In the genomic region with DNA sequence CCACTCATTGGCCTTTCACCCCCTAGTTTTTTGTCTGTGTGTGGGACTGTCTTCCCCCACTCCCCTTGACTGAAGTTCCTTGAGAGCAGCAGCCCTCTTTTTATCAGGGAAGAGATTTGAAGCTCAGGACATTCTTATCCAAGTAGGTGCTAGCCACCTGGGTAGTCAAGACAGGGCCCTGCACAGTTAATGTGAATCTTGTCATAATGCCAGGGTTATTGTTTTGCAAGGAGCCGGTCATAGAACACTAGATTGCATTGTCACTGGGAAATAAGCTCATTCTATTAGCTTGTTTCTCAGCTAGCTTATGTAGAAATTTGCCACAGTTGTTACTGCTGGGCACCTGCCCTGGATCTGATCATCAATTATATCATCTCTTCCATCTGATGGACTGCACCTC, we compare ENCODE assay signal across 8 cellular contexts. TPM values are rescaled to one million over a fixed set of nuclear protein-coding genes. Genes with fewer than 3 reads are reported as not detected.
A peak's percentile ranks its signal among the peaks of the same experiment; 100 is the strongest.
DNase-seq lines count a peak whose midpoint lies in the region; ATAC-seq, FAIRE-seq and TF ChIP-seq lines count a peak whose summit lies in the region.

No MANE protein-coding gene starts in this region.

- H3K4me1 ChIP-seq in H1 (replicated peaks in 1 of 4; ENCODE audit: control insufficient read depth in 3 of 4, insufficient read depth in 4 of 4, low read length in 3 of 4): peaks cover 3 to 14% (median 10%) of the 10 kb centered on the region in 4 experiments
- peaks cover 12% of the 10 kb centered on the region for H3K4me1 ChIP-seq in neuron (ENCODE audit: insufficient read depth, low read length)

- peak overlapping the region; percentile 97 for H3K4me3 Mint-ChIP-seq in CD4-positive, alpha-beta T cell

- no peaks in the 10 kb centered on the region for H4K20me1 ChIP-seq in H1 (replicated peaks in 1 of 2; ENCODE audit: control insufficient read depth in 1 of 2, insufficient read depth in 2 of 2, low read length in 2 of 2)

- peaks cover 18% of the 10 kb centered on the region for H3K36me3 Mint-ChIP-seq in CD4-positive, alpha-beta T cell (ENCODE audit: low read depth)

- no peak overlapping the region for H3K14ac ChIP-seq in H1 (ENCODE audit: insufficient read length)

- peak overlapping the region; percentile 57; the same call in 1 of the 2 replicates for H2AK5ac ChIP-seq in H1 (ENCODE audit: low read depth, low read length)

- H3K36me3 ChIP-seq in H1 (ENCODE audit: control insufficient read depth in 2 of 4, insufficient read depth in 4 of 4, low read length in 3 of 4) (peaks cover 0 to 20% (median under 1%) of the 10 kb centered on the region in 4 experiments; a peak in 3 of 8 replicates), neuron (ENCODE audit: insufficient read depth, low read length) (no peaks in the 10 kb centered on the region)

- TF ChIP-seq EP300 in H1 (IDR thresholded peaks at IDR 0.05; ENCODE audit: borderline replicate concordance in 1 of 2, low read depth in 2 of 2, low read length in 2 of 2): no peak

- no peaks in the 10 kb centered on the region for H3K27me3 ChIP-seq in CD4-positive, alpha-beta T cell (ENCODE audit: control insufficient read depth, insufficient read depth, low read length)
- peaks cover 0 to 5% (median 2%) of the 10 kb centered on the region in 4 experiments; a peak in 2 of 7 replicates for H3K27me3 ChIP-seq in H1 (replicated peaks in 1 of 4; ENCODE audit: control insufficient read depth in 3 of 4, extremely low read depth in 1 of 4, insufficient read depth in 3 of 4, low read length in 3 of 4)
- no peaks in the 10 kb centered on the region for H3K27me3 ChIP-seq in neuron (ENCODE audit: insufficient read depth, low read length)

- POLR2A ChIA-PET in CD4-positive, alpha-beta T cell (lab: Charles Lee): interaction anchor here (0.6 to 1.1 kb wide), 2 partner anchors 33 to 189 kb away, joined by 5 to 6 read pairs; a partner anchor contains a TSS
- POLR2A ChIA-PET in H1 (lab: Charles Lee; ENCODE audit: partially characterized antibody): interaction anchor here (2.9 kb wide), 1 partner anchor 33 kb away, joined by 12 read pairs; a partner anchor contains a TSS

- peaks cover 29% of the 10 kb centered on the region for H3K4me1 Mint-ChIP-seq in CD4-positive, alpha-beta T cell (ENCODE audit: low read depth)

- H3K18ac ChIP-seq in H1 (ENCODE audit: extremely low read depth, low read length): no peak overlapping the region

- TF ChIP-seq RAD21 in H1 (IDR thresholded peaks at IDR 0.05 in 1 of 2, conservative IDR thresholded peaks at IDR 0.05 in 1 of 2; ENCODE audit: low read depth in 2 of 2, low read length in 2 of 2): no peak

- no peak for FAIRE-seq in H1 (lab: Jason Lieb, UNC)

- H3K79me2 ChIP-seq in H1 (ENCODE audit: control insufficient read depth in 1 of 2, insufficient read depth in 2 of 2, low read length in 2 of 2): peaks cover 0 to 6% of the 10 kb centered on the region in 2 experiments; a peak in 1 of 4 replicates

- H3K27ac ChIP-seq in CD4-positive, alpha-beta T cell (ENCODE audit: low read depth, low read length): peak overlapping the region; percentile 33
- no peak overlapping the region for H3K27ac ChIP-seq in H1 (ENCODE audit: low read depth, low read length)

- peak overlapping the region in 1 of 4 experiments; percentile 78; a peak in 1 of 7 replicates for H3K9ac ChIP-seq in H1 (replicated peaks in 1 of 4; ENCODE audit: extremely low read depth in 1 of 4, low read depth in 3 of 4, low read length in 3 of 4)

- no peaks in the 10 kb centered on the region for H3K9me3 ChIP-seq in CD4-positive, alpha-beta T cell (ENCODE audit: control insufficient read depth, low read length)
- H3K9me3 ChIP-seq in H1 (ENCODE audit: insufficient read depth in 2 of 2, low read depth in 1 of 2, low read length in 1 of 2): no peaks in the 10 kb centered on the region
- no peaks in the 10 kb centered on the region for H3K9me3 ChIP-seq in neuron (ENCODE audit: low read length)

- H4K91ac ChIP-seq in H1 (replicated peaks; ENCODE audit: insufficient read length, low read length): peak overlapping the region; percentile 56

- peak overlapping the region; percentile 81; the same call in 1 of the 2 replicates for H4K8ac ChIP-seq in H1 (ENCODE audit: extremely low read depth, insufficient read depth, low read length)

- no peak overlapping the region for H2BK20ac ChIP-seq in H1 (ENCODE audit: low read length)

- no peak overlapping the region for H3K23ac ChIP-seq in H1 (ENCODE audit: insufficient read length)

- intact Hi-C loops in CD4-positive, alpha-beta T cell (cut with DNase I, micrococcal nuclease): loop anchor here (2.0 kb wide), 1 partner anchor 32 kb away; no protein-coding TSS in a partner anchor

- DNase-seq in CD4-positive, alpha-beta T cell: no peak
- DNase-seq in NCI-H1105 (lab: John Stamatoyannopoulos, UW) (peak; percentile 35), H1 (ENCODE audit: low read depth in 1 of 2, low spot score in 2 of 2) (no peak), OCI-M2 (lab: John Stamatoyannopoulos, UW; ENCODE audit: unreplicated experiment) (no peak), D341Med (ENCODE audit: low spot score) (no peak), Kasumi-1 (lab: John Stamatoyannopoulos, UW) (no peak)

- TF ChIP-seq POLR2A in H1 (IDR thresholded peaks at IDR 0.05; ENCODE audit: control extremely low read depth in 1 of 2, low read depth in 2 of 2, low read length in 2 of 2): no peak

- 0 out of 2 replicates have a peak overlapping the region, but pooled peaks have one; percentile 92 for H2AFZ ChIP-seq in H1 (ENCODE audit: low read length)
- H2AFZ ChIP-seq in neuron (ENCODE audit: low read depth, low read length): peak overlapping the region; percentile 90

- H2BK120ac ChIP-seq in H1 (replicated peaks; ENCODE audit: low read depth, low read length): no peak overlapping the region

- no peak for ATAC-seq in CD4-positive, alpha-beta T cell (ENCODE audit: poor library complexity)
- ATAC-seq in GM21529 (IDR thresholded peaks at IDR 0.05; ENCODE audit: unreplicated experiment): no peak

- 94% methylated on average over 1 of the region's 1 CpG; no CpG with 5 or more reads in 1 of the 2 experiments for WGBS in H1 (ENCODE audit: extremely low coverage in 1 of 2, insufficient coverage in 1 of 2, insufficient read length in 1 of 2, insufficient replicate concordance in 2 of 2, low coverage in 1 of 2, low lambda C conversion rate in 2 of 2, missing lambda C conversion rate in 1 of 2), 2 experiments

- H3K4me3 ChIP-seq in H1 (ENCODE audit: extremely low read depth in 1 of 4, insufficient read depth in 2 of 4, low read depth in 3 of 4, low read length in 4 of 4) (peak overlapping the region; percentile 31 to 76 (median 59); a peak in 7 of 8 replicates), neuron (ENCODE audit: low read length) (peak overlapping the region; percentile 77)

- peak overlapping the region; percentile 69 to 100 for H3K4me2 ChIP-seq in H1 (ENCODE audit: insufficient read depth in 1 of 2, low read depth in 2 of 2, low read length in 2 of 2)

- H3K4ac ChIP-seq in H1 (replicated peaks; ENCODE audit: insufficient read length, low read depth, low read length): peak overlapping the region; percentile 44

- H2BK5ac ChIP-seq in H1 (ENCODE audit: low read depth, low read length): 0 out of 2 replicates have a peak overlapping the region, but pooled peaks have one; percentile 84

- no peaks in the 10 kb centered on the region for H3K9me3 Mint-ChIP-seq in CD4-positive, alpha-beta T cell

- peak overlapping the region; percentile 35; the same call in 1 of the 2 replicates for H2BK12ac ChIP-seq in H1 (ENCODE audit: low read depth, low read length)

- peaks cover 9% of the 10 kb centered on the region; the same call in 1 of the 2 replicates for H3K23me2 ChIP-seq in H1 (ENCODE audit: low read depth, low read length)

- H3K27ac Mint-ChIP-seq in CD4-positive, alpha-beta T cell: peak overlapping the region; percentile 93

- no peak overlapping the region for H2BK15ac ChIP-seq in H1 (ENCODE audit: low read length)

- no peak overlapping the region for H3K56ac ChIP-seq in H1 (replicated peaks; ENCODE audit: insufficient read length, low read depth, low read length)

- H4K5ac ChIP-seq in H1 (ENCODE audit: insufficient read length, low read depth, low read length): peak overlapping the region; percentile 16

- CTCF ChIA-PET in CD4-positive, alpha-beta T cell (lab: Charles Lee): no interaction called here
- CTCF ChIA-PET in H1 (lab: Charles Lee; ENCODE audit: partially characterized antibody): interaction anchor here (0.8 to 1.3 kb wide), 6 partner anchors 9 to 286 kb away, joined by 3 to 6 read pairs (median 3); no protein-coding TSS in a partner anchor

- TF ChIP-seq CTCF in CD4-positive, alpha-beta T cell (IDR thresholded peaks at IDR 0.05): no peak
- no peak for TF ChIP-seq CTCF in H1 (IDR thresholded peaks at IDR 0.05; ENCODE audit: control extremely low read depth in 1 of 3, insufficient read depth in 1 of 3, low read depth in 1 of 3, low read length in 3 of 3)

- H3K79me1 ChIP-seq in H1 (ENCODE audit: low read depth, low read length): no peaks in the 10 kb centered on the region

- no peaks in the 10 kb centered on the region for H3K27me3 Mint-ChIP-seq in CD4-positive, alpha-beta T cell

TF ChIP-seq in H1, 55 proteins besides CTCF, POLR2A, EP300 and RAD21 (continues in another document):
- TF ChIP-seq GTF2F1 (IDR thresholded peaks at IDR 0.05; ENCODE audit: borderline replicate concordance, low read depth, low read length) (no peak), SIRT6 (IDR thresholded peaks at IDR 0.05; ENCODE audit: low read length) (no peak), EZH2 (IDR thresholded peaks at IDR 0.05; ENCODE audit: low read depth, low read length, severe bottlenecking) (no peak), ASH2L (IDR thresholded peaks at IDR 0.05; ENCODE audit: low read length) (no peak)
- TF ChIP-seq, protein P1, sequence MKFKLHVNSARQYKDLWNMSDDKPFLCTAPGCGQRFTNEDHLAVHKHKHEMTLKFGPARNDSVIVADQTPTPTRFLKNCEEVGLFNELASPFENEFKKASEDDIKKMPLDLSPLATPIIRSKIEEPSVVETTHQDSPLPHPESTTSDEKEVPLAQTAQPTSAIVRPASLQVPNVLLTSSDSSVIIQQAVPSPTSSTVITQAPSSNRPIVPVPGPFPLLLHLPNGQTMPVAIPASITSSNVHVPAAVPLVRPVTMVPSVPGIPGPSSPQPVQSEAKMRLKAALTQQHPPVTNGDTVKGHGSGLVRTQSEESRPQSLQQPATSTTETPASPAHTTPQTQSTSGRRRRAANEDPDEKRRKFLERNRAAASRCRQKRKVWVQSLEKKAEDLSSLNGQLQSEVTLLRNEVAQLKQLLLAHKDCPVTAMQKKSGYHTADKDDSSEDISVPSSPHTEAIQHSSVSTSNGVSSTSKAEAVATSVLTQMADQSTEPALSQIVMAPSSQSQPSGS (IDR thresholded peaks at IDR 0.05; ENCODE audit: low read length): no peak

RNA-seq across cellular contexts. Expression of a gene that starts 33.7 kb away (rescaled TPM):
- total RNA-seq in CD4-positive, alpha-beta T cell: 1 to 10 TPM; 2.3 to 3.0 TPM
- total RNA-seq in H1 (2021; fragmentation: NEBNext Ultra II Directional; extraction: Animal tissue kit (Norgen Biotek cat#: 25700)): 37.4 and 41.1 TPM in 2 replicates
- polyA plus RNA-seq in H1 (2011; rRNA removed): 26.3 and 29.0 TPM in 2 replicates
- polyA plus RNA-seq in H1 (2011; cell fraction: cytosol; rRNA removed): 34.9 TPM
- polyA plus RNA-seq in H1 (2011; cell fraction: nucleus; rRNA removed): 44.4 TPM
- polyA plus RNA-seq in H1 (2012, experiment 1 of 2): 22.7 to 27.4 TPM (median 24.1 TPM) in 4 replicates
- polyA plus RNA-seq in H1 (2012, experiment 2 of 2): 3.8 TPM
- 13.9 TPM for polyA plus RNA-seq in H1 (2013, experiment 1 of 2)
- polyA plus RNA-seq in H1 (2013, experiment 2 of 2): 15.6 TPM
- polyA minus RNA-seq in H1 (2011; rRNA and poly(A)+ RNA removed): 62.9 and 71.1 TPM in 2 replicates
- polyA minus RNA-seq in H1 (2011; cell fraction: cytosol; rRNA and poly(A)+ RNA removed): 29.6 TPM
- 35.4 TPM for polyA minus RNA-seq in H1 (2011; cell fraction: nucleus; rRNA and poly(A)+ RNA removed)
